In genomic region chr12:18204053-18204452, GRCh38 we compare ENCODE assay signal across 32 cellular contexts. TPM values are rescaled to one million over a fixed set of nuclear protein-coding genes. Genes with fewer than 3 reads are reported as not detected.
"Had no signal": no experiment of that assay in that cellular context is flagged by ENCODE, and none has a peak within 500 bp of the region (broad histone marks: within the 10 kb centered on the region; RNA-seq: fewer than 3 reads in every experiment).

No MANE protein-coding gene starts in this region.

- H3K4me1 ChIP-seq: ascending aorta had no signal

- H3K27ac ChIP-seq: ascending aorta, cardiac muscle cell, WERI-Rb-1 had no signal

- DNase-seq: activated CD4-positive, alpha-beta memory T cell treated with anti-CD3 and anti-CD28 coated beads, Interleukin-2, amount 10 ng/mL, durations not matched to agents 7 days and 5 days; activated CD4-positive, alpha-beta T cell treated with anti-CD3 and anti-CD28 coated beads for 1 hour; activated CD4-positive, alpha-beta T cell treated with anti-CD3 and anti-CD28 coated beads for 36 hours; activated CD4-positive, alpha-beta T cell treated with anti-CD3 and anti-CD28 coated beads for 48 hours; activated CD4-positive, alpha-beta T cell treated with anti-CD3 and anti-CD28 coated beads, Interleukin-2, amount 10 ng/mL, durations not matched to agents 7 days and 5 days; activated CD4-positive, alpha-beta T cell treated with anti-CD3 and anti-CD28 coated beads, Interleukin-2, amount 50 U/mL, for 48 hours; activated CD4-positive, CD25-positive, alpha-beta regulatory T cell; activated CD8-positive, alpha-beta memory T cell treated with anti-CD3 and anti-CD28 coated beads for 24 hours; activated CD8-positive, alpha-beta memory T cell treated with anti-CD3 and anti-CD28 coated beads, Interleukin-2, amount 10 ng/mL, durations not matched to agents 7 days and 5 days; activated CD8-positive, alpha-beta memory T cell treated with anti-CD3 and anti-CD28 coated beads, Interleukin-2, amount 50 U/mL, for 48 hours; activated CD8-positive, alpha-beta T cell treated with anti-CD3 and anti-CD28 coated beads, Interleukin-2, amount 10 ng/mL, durations not matched to agents 7 days and 5 days; activated effector memory CD4-positive, alpha-beta T cell treated with Interleukin-2 at 50 U/mL for 16 hours; activated gamma-delta T cell; activated naive CD4-positive, alpha-beta T cell treated with anti-CD3 and anti-CD28 coated beads, Interleukin-2, amount 10 ng/mL, durations not matched to agents 7 days and 5 days; activated naive CD4-positive, alpha-beta T cell treated with Interleukin-2 at 50 U/mL for 16 hours; activated naive CD8-positive, alpha-beta T cell treated with anti-CD3 and anti-CD28 coated beads, Interleukin-2, amount 10 ng/mL, durations not matched to agents 7 days and 5 days; activated naive CD8-positive, alpha-beta T cell treated with anti-CD3 and anti-CD28 coated beads, Interleukin-2, amount 50 U/mL, for 24 hours; activated T-cell treated with anti-CD3 and anti-CD28 coated beads, Interleukin-2, amount 50 U/mL, for 24 hours; activated T-cell treated with anti-CD3 and anti-CD28 coated beads, Interleukin-2, amount 50 U/mL, for 48 hours; amygdala; anterior cingulate cortex; caudate nucleus; cerebellar nuclear complex; T-helper 1 cell; T-helper 2 cell; T-helper 9 cell; WERI-Rb-1 had no signal

- H3K4me3 ChIP-seq: ascending aorta, cardiac muscle cell had no signal

- ATAC-seq: activated CD4-positive, alpha-beta T cell treated with anti-CD3 and anti-CD28 coated beads for 36 hours; activated CD4-positive, CD25-positive, alpha-beta regulatory T cell treated with anti-CD3 and anti-CD28 coated beads, Interleukin-2, amount 50 U/mL, for 24 hours; activated CD8-positive, alpha-beta memory T cell treated with anti-CD3 and anti-CD28 coated beads, Interleukin-2, amount 10 ng/mL, durations not matched to agents 7 days and 5 days; activated CD8-positive, alpha-beta T cell treated with anti-CD3 and anti-CD28 coated beads, Interleukin-2, amount 10 ng/mL, durations not matched to agents 7 days and 5 days; activated naive CD8-positive, alpha-beta T cell treated with anti-CD3 and anti-CD28 coated beads, Interleukin-2, amount 50 U/mL, for 24 hours; WTC11 had no signal

- H3K9me3 ChIP-seq: ascending aorta had no signal

- H3K36me3 ChIP-seq: ascending aorta, cardiac muscle cell, WERI-Rb-1 had no signal

- H3K27me3 ChIP-seq: ascending aorta, cardiac muscle cell had no signal

RNA-seq across cellular contexts. Expression of gene PIK3C2G, which starts 57.3 kb away (rescaled TPM):
- total RNA-seq: activated CD4-positive, alpha-beta memory T cell treated with anti-CD3 and anti-CD28 coated beads, Interleukin-2, amount 10 ng/mL, durations not matched to agents 7 days and 5 days; activated CD4-positive, alpha-beta T cell treated with anti-CD3 and anti-CD28 coated beads for 36 hours; activated CD4-positive, alpha-beta T cell treated with anti-CD3 and anti-CD28 coated beads, Interleukin-2, amount 10 ng/mL, durations not matched to agents 7 days and 5 days; activated CD8-positive, alpha-beta memory T cell treated with anti-CD3 and anti-CD28 coated beads, Interleukin-2, amount 10 ng/mL, durations not matched to agents 7 days and 5 days; activated CD8-positive, alpha-beta T cell treated with anti-CD3 and anti-CD28 coated beads, Interleukin-2, amount 10 ng/mL, durations not matched to agents 7 days and 5 days; activated naive CD8-positive, alpha-beta T cell treated with anti-CD3 and anti-CD28 coated beads, Interleukin-2, amount 10 ng/mL, durations not matched to agents 7 days and 5 days; activated T-helper 2 cell treated with anti-CD3 and anti-CD28 coated beads, Interferon-gamma antibody, Interleukin-2, Interleukin-4, amounts not matched to agents 10 μg/mL and 5 μg/mL and 100 μg/mL, durations not matched to agents 14 hours and 24 hours and 36 hours; ascending aorta; cardiac muscle cell; WTC11 had no signal
- polyA plus RNA-seq: cardiac muscle cell had no signal
